Comparison of ENCODE assay signal across 1 cellular context in the genomic region with DNA sequence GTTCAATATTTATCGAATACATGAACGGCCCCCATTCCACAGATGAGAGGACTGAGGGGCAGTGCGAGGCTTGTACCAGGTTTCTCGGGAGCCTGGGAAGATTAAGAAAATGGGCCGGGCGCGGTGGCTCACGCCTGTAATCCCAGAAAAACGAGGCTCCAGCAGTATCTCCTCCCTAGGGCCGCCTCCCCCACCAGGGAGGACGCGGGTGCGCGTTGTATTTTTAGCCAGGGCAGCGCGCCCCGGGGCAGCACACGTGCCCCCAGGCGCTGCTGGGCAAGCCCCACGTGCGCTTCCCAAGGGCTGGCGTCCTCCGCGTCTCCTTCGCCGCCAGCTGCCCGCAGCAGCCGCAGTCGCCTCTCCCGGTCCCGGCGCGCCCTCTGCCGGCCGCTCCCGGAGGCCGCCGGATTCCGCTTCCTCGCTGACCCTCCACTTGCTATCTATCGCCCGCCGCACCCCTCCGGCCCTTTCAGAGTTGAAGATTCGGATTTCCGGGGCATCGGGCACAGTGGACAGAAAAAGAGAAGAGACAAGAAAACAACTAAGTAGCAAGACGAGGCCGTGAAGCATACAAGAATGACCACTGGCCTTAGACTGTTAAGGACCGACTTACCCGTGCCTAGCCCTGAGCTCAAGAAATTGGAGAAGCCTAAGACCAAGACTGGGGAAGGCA.
TF ChIP-seq lines count a peak whose summit lies in the region.

No MANE protein-coding gene starts in this region.

TF ChIP-seq in HepG2, 621 proteins besides CTCF, POLR2A, EP300 and RAD21 (continued from another document and continues in another):
- TF ChIP-seq, protein P1, sequence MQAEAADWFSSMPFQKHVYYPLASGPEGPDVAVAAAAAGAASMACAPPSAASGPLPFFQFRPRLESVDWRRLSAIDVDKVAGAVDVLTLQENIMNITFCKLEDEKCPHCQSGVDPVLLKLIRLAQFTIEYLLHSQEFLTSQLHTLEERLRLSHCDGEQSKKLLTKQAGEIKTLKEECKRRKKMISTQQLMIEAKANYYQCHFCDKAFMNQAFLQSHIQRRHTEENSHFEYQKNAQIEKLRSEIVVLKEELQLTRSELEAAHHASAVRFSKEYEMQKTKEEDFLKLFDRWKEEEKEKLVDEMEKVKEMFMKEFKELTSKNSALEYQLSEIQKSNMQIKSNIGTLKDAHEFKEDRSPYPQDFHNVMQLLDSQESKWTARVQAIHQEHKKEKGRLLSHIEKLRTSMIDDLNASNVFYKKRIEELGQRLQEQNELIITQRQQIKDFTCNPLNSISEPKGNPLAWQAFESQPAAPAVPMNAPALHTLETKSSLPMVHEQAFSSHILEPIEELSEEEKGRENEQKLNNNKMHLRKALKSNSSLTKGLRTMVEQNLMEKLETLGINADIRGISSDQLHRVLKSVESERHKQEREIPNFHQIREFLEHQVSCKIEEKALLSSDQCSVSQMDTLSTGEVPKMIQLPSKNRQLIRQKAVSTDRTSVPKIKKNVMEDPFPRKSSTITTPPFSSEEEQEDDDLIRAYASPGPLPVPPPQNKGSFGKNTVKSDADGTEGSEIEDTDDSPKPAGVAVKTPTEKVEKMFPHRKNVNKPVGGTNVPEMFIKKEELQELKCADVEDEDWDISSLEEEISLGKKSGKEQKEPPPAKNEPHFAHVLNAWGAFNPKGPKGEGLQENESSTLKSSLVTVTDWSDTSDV (CRISPR knock-in tag; IDR thresholded peaks at IDR 0.05): no peak
- TF ChIP-seq SMAD9 (CRISPR knock-in tag; IDR thresholded peaks at IDR 0.05) (no peak), HNRNPH1 (optimal IDR thresholded peaks at IDR 0.05; ENCODE audit: low read depth, low read length) (no peak), NR3C1 (CRISPR knock-in tag; IDR thresholded peaks at IDR 0.05) (no peak), POLR2AphosphoS2 (IDR thresholded peaks at IDR 0.05; ENCODE audit: low read depth, low read length) (no peak), ZNF256 (CRISPR knock-in tag; conservative IDR thresholded peaks at IDR 0.05) (no peak), ATF1 (CRISPR knock-in tag; IDR thresholded peaks at IDR 0.05) (no peak), FOSL1 (CRISPR knock-in tag; IDR thresholded peaks at IDR 0.05; ENCODE audit: borderline replicate concordance) (no peak), SMYD3 (CRISPR knock-in tag; IDR thresholded peaks at IDR 0.05) (no peak), NKX3-1 (CRISPR knock-in tag; IDR thresholded peaks at IDR 0.05) (0 out of 2 replicates have a peak, but pooled peaks have one; percentile 51), CAMTA2 (CRISPR knock-in tag; IDR thresholded peaks at IDR 0.05; ENCODE audit: borderline replicate concordance) (no peak), ZNF431 (CRISPR knock-in tag; IDR thresholded peaks at IDR 0.05; ENCODE audit: borderline replicate concordance, low read depth) (no peak), ZBTB20 (CRISPR knock-in tag; IDR thresholded peaks at IDR 0.05; ENCODE audit: borderline replicate concordance, low read depth) (no peak), ONECUT2 (CRISPR knock-in tag; IDR thresholded peaks at IDR 0.05) (no peak), ZNF33A (CRISPR knock-in tag; IDR thresholded peaks at IDR 0.05; ENCODE audit: borderline replicate concordance) (no peak), KDM6A (CRISPR knock-in tag; IDR thresholded peaks at IDR 0.05; ENCODE audit: low read depth) (no peak), NR2F6 (IDR thresholded peaks at IDR 0.05) (no peak), NR2F6 (CRISPR knock-in tag; IDR thresholded peaks at IDR 0.05) (no peak), ZNF3 (CRISPR knock-in tag; IDR thresholded peaks at IDR 0.05) (no peak), CC2D1A (CRISPR knock-in tag; IDR thresholded peaks at IDR 0.05) (no peak), NFE2L1 (CRISPR knock-in tag; IDR thresholded peaks at IDR 0.05; ENCODE audit: borderline replicate concordance) (no peak), NR2C2 (CRISPR knock-in tag; IDR thresholded peaks at IDR 0.05; ENCODE audit: borderline replicate concordance) (0 out of 2 replicates have a peak, but pooled peaks have one; percentile 21), ZNF205 (CRISPR knock-in tag; IDR thresholded peaks at IDR 0.05) (peak; percentile 60; the same call in 1 of the 2 replicates), KMT2B (CRISPR knock-in tag; IDR thresholded peaks at IDR 0.05) (0 out of 2 replicates have a peak, but pooled peaks have one; percentile 38), KAT8 (CRISPR knock-in tag; IDR thresholded peaks at IDR 0.05) (0 out of 2 replicates have a peak, but pooled peaks have one; percentile 53), CCAR2 (optimal IDR thresholded peaks at IDR 0.05; ENCODE audit: low read depth, low read length) (no peak), HNRNPLL (IDR thresholded peaks at IDR 0.05; ENCODE audit: low read depth, low read length, poor library complexity, severe bottlenecking) (peak; percentile 64), ZNF761 (CRISPR knock-in tag; conservative IDR thresholded peaks at IDR 0.05) (no peak), ZNF124 (CRISPR knock-in tag; IDR thresholded peaks at IDR 0.05) (no peak; the same call in 1 of the 2 replicates)
- TF ChIP-seq, protein P2, sequence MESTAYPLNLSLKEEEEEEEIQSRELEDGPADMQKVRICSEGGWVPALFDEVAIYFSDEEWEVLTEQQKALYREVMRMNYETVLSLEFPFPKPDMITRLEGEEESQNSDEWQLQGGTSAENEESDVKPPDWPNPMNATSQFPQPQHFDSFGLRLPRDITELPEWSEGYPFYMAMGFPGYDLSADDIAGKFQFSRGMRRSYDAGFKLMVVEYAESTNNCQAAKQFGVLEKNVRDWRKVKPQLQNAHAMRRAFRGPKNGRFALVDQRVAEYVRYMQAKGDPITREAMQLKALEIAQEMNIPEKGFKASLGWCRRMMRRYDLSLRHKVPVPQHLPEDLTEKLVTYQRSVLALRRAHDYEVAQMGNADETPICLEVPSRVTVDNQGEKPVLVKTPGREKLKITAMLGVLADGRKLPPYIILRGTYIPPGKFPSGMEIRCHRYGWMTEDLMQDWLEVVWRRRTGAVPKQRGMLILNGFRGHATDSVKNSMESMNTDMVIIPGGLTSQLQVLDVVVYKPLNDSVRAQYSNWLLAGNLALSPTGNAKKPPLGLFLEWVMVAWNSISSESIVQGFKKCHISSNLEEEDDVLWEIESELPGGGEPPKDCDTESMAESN (CRISPR knock-in tag; conservative IDR thresholded peaks at IDR 0.05): peak; percentile 48; the same call in 1 of the 2 replicates
- TF ChIP-seq, protein P3, sequence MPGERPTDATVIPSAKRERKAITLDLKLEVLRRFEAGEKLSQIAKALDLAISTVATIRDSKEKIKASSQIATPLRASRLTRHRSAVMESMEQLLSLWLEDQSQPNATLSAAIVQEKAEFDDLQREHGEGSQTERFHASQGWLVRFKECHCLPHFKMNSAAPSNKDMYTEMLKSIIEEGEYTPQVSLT (CRISPR knock-in tag; IDR thresholded peaks at IDR 0.05; ENCODE audit: borderline replicate concordance, low read depth): no peak
- TF ChIP-seq, protein P4, sequence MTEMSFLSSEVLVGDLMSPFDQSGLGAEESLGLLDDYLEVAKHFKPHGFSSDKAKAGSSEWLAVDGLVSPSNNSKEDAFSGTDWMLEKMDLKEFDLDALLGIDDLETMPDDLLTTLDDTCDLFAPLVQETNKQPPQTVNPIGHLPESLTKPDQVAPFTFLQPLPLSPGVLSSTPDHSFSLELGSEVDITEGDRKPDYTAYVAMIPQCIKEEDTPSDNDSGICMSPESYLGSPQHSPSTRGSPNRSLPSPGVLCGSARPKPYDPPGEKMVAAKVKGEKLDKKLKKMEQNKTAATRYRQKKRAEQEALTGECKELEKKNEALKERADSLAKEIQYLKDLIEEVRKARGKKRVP (CRISPR knock-in tag; IDR thresholded peaks at IDR 0.05): 0 out of 4 replicates have a peak, but pooled peaks of 1 of the 2 experiments have one; percentile 35
- TF ChIP-seq, protein P5, sequence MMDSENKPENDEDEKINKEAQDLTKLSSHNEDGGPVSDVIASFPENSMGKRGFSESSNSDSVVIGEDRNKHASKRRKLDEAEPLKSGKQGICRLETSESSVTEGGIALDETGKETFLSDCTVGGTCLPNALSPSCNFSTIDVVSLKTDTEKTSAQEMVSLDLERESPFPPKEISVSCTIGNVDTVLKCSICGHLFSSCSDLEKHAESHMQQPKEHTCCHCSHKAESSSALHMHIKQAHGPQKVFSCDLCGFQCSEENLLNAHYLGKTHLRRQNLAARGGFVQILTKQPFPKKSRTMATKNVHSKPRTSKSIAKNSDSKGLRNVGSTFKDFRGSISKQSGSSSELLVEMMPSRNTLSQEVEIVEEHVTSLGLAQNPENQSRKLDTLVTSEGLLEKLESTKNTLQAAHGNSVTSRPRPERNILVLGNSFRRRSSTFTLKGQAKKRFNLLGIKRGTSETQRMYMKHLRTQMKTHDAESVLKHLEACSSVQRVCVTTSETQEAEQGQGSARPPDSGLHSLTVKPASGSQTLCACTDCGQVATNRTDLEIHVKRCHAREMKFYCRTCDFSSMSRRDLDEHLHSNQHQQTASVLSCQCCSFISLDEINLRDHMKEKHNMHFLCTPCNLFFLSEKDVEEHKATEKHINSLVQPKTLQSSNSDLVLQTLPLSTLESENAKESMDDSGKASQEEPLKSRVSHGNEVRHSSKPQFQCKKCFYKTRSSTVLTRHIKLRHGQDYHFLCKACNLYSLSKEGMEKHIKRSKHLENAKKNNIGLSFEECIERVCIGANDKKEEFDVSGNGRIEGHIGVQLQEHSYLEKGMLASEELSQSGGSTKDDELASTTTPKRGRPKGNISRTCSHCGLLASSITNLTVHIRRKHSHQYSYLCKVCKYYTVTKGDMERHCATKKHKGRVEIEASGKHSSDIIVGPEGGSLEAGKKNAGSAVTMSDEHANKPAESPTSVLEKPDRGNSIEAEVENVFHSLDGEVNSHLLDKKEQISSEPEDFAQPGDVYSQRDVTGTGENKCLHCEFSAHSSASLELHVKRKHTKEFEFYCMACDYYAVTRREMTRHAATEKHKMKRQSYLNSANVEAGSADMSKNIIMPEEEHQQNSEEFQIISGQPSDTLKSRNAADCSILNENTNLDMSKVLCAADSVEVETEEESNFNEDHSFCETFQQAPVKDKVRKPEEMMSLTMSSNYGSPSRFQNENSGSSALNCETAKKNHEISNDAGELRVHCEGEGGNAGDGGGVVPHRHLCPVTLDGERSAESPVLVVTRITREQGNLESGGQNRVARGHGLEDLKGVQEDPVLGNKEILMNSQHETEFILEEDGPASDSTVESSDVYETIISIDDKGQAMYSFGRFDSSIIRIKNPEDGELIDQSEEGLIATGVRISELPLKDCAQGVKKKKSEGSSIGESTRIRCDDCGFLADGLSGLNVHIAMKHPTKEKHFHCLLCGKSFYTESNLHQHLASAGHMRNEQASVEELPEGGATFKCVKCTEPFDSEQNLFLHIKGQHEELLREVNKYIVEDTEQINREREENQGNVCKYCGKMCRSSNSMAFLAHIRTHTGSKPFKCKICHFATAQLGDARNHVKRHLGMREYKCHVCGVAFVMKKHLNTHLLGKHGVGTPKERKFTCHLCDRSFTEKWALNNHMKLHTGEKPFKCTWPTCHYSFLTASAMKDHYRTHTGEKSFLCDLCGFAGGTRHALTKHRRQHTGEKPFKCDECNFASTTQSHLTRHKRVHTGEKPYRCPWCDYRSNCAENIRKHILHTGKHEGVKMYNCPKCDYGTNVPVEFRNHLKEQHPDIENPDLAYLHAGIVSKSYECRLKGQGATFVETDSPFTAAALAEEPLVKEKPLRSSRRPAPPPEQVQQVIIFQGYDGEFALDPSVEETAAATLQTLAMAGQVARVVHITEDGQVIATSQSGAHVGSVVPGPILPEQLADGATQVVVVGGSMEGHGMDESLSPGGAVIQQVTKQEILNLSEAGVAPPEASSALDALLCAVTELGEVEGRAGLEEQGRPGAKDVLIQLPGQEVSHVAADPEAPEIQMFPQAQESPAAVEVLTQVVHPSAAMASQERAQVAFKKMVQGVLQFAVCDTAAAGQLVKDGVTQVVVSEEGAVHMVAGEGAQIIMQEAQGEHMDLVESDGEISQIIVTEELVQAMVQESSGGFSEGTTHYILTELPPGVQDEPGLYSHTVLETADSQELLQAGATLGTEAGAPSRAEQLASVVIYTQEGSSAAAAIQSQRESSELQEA (CRISPR knock-in tag; IDR thresholded peaks at IDR 0.05; ENCODE audit: not compliant biosample characterization): no peak
- TF ChIP-seq, protein P6, sequence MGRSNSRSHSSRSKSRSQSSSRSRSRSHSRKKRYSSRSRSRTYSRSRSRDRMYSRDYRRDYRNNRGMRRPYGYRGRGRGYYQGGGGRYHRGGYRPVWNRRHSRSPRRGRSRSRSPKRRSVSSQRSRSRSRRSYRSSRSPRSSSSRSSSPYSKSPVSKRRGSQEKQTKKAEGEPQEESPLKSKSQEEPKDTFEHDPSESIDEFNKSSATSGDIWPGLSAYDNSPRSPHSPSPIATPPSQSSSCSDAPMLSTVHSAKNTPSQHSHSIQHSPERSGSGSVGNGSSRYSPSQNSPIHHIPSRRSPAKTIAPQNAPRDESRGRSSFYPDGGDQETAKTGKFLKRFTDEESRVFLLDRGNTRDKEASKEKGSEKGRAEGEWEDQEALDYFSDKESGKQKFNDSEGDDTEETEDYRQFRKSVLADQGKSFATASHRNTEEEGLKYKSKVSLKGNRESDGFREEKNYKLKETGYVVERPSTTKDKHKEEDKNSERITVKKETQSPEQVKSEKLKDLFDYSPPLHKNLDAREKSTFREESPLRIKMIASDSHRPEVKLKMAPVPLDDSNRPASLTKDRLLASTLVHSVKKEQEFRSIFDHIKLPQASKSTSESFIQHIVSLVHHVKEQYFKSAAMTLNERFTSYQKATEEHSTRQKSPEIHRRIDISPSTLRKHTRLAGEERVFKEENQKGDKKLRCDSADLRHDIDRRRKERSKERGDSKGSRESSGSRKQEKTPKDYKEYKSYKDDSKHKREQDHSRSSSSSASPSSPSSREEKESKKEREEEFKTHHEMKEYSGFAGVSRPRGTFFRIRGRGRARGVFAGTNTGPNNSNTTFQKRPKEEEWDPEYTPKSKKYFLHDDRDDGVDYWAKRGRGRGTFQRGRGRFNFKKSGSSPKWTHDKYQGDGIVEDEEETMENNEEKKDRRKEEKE (IDR thresholded peaks at IDR 0.05): no peak
- TF ChIP-seq, protein P7, sequence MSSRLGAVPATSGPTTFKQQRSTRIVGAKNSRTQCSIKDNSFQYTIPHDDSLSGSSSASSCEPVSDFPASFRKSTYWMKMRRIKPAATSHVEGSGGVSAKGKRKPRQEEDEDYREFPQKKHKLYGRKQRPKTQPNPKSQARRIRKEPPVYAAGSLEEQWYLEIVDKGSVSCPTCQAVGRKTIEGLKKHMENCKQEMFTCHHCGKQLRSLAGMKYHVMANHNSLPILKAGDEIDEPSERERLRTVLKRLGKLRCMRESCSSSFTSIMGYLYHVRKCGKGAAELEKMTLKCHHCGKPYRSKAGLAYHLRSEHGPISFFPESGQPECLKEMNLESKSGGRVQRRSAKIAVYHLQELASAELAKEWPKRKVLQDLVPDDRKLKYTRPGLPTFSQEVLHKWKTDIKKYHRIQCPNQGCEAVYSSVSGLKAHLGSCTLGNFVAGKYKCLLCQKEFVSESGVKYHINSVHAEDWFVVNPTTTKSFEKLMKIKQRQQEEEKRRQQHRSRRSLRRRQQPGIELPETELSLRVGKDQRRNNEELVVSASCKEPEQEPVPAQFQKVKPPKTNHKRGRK (CRISPR knock-in tag; IDR thresholded peaks at IDR 0.05): no peak
